Comparison of ENCODE assay signal across 15 cellular contexts in the genomic region with DNA sequence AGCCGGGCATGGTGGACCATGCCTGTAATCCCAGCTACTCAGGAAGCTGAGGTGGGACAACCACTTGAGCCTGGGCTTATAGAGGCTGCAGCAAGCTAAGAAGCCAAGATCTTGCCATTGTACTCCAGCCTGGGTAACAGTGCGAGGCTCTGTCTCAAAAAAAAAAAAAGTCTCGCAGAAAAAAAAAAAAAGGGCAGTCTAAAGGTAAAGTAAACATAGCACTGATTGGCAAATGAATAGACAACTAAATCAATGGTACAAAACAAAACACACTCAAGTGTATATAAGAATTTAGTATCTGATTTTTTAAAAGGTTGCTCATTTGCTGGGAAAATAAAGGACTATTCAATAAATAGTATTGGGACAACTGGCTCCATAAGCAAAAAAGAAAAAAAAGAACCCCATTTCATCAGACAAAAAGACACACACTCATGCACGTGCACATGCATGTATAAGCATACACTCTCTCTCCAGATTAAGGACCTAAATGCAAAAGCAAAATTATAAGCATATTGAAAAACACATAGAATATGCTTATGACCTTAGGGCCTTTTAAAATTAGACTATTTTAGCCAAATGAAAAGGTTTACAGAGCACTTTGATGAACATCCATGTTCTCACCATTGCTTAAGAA. TPM values are rescaled to one million over a fixed set of nuclear protein-coding genes. Genes with fewer than 3 reads are reported as not detected.
DNase-seq lines count a peak whose midpoint lies in the region; ATAC-seq and TF ChIP-seq lines count a peak whose summit lies in the region.
"Had no signal": no experiment of that assay in that cellular context is flagged by ENCODE, and none has a peak within 500 bp of the region (broad histone marks: within the 10 kb centered on the region; RNA-seq: fewer than 3 reads in every experiment).

No MANE protein-coding gene starts in this region.

- H3K79me2 ChIP-seq in trophoblast cell (ENCODE audit: control insufficient read depth, insufficient read depth, low read length, poor library complexity), result peaks cover 1% of the 10 kb centered on the region

- TF ChIP-seq CTCF in fibroblast of villous mesenchyme (IDR thresholded peaks at IDR 0.05; ENCODE audit: insufficient read depth, low read depth, low read length), result no peak

- no CpG with 5 or more reads among the region's 4 CpGs for WGBS in trophoblast cell (ENCODE audit: extremely low coverage, insufficient coverage, insufficient read length)

- H3K79me1 ChIP-seq in trophoblast cell (ENCODE audit: low read length), result no peaks in the 10 kb centered on the region

- intact Hi-C loops in activated T-helper 1 cell treated with anti-CD3 and anti-CD28 coated beads, Interleukin-12 subunit alpha, Interleukin-12 subunit beta, Interleukin-2, Interleukin-4 antibody, amounts not matched to agents 30 ng/mL and 10 ng/mL and 1 ng/mL, durations not matched to agents 14 hours and 24 hours and 36 hours (cut with micrococcal nuclease), result no loop called here

- H3K9me3 Mint-ChIP-seq in activated naive CD4-positive, alpha-beta T cell treated with anti-CD3 and anti-CD28 coated beads, Interleukin-2, amount 50 U/mL, for 24 hours, result no peaks in the 10 kb centered on the region
- H3K9me3 Mint-ChIP-seq in activated T-helper 1 cell treated with anti-CD3 and anti-CD28 coated beads, Interleukin-12 subunit alpha, Interleukin-12 subunit beta, Interleukin-2, Interleukin-4 antibody, amounts not matched to agents 30 ng/mL and 10 ng/mL and 1 ng/mL, durations not matched to agents 14 hours and 24 hours and 36 hours, result no peaks in the 10 kb centered on the region
- H3K9me3 Mint-ChIP-seq: dendritic cell treated with granulocyte-macrophage colony-stimulating factor and Interleukin-4, amounts not matched to agents 40 ng/mL and 50 ng/mL, for 4 days had no signal

- no peak overlapping the region for H2BK5ac ChIP-seq in trophoblast cell (ENCODE audit: low read depth, low read length, poor library complexity)

- no peak overlapping the region for H4K91ac ChIP-seq in trophoblast cell (ENCODE audit: low read depth, low read length)

- no peak overlapping the region for H3K14ac ChIP-seq in trophoblast cell (ENCODE audit: low read length)

- ATAC-seq in HG02798 (IDR thresholded peaks at IDR 0.05; ENCODE audit: poor library complexity, unreplicated experiment), result no peak

- H4K12ac ChIP-seq in trophoblast cell (ENCODE audit: low read depth, low read length), result no peak overlapping the region

- no peaks in the 10 kb centered on the region for H3K27me3 Mint-ChIP-seq in activated naive CD4-positive, alpha-beta T cell treated with anti-CD3 and anti-CD28 coated beads, Interleukin-2, amount 50 U/mL, for 24 hours
- no peaks in the 10 kb centered on the region for H3K27me3 Mint-ChIP-seq in activated T-helper 1 cell treated with anti-CD3 and anti-CD28 coated beads, Interleukin-12 subunit alpha, Interleukin-12 subunit beta, Interleukin-2, Interleukin-4 antibody, amounts not matched to agents 30 ng/mL and 10 ng/mL and 1 ng/mL, durations not matched to agents 14 hours and 24 hours and 36 hours (ENCODE audit: insufficient read depth)
- H3K27me3 Mint-ChIP-seq: dendritic cell treated with granulocyte-macrophage colony-stimulating factor and Interleukin-4, amounts not matched to agents 40 ng/mL and 50 ng/mL, for 4 days had no signal

- H3K9ac ChIP-seq in subcutaneous abdominal adipose tissue (ENCODE audit: low read length in 5 of 5) (no peak overlapping the region), trophoblast cell (ENCODE audit: low read length) (no peak overlapping the region)

- H3K4me1 Mint-ChIP-seq in activated naive CD4-positive, alpha-beta T cell treated with anti-CD3 and anti-CD28 coated beads, Interleukin-2, amount 50 U/mL, for 24 hours, result peaks cover 86% of the 10 kb centered on the region
- H3K4me1 Mint-ChIP-seq in activated T-helper 1 cell treated with anti-CD3 and anti-CD28 coated beads, Interleukin-12 subunit alpha, Interleukin-12 subunit beta, Interleukin-2, Interleukin-4 antibody, amounts not matched to agents 30 ng/mL and 10 ng/mL and 1 ng/mL, durations not matched to agents 14 hours and 24 hours and 36 hours (ENCODE audit: low read depth), result peaks cover 92% of the 10 kb centered on the region

- no peak overlapping the region for H3K4ac ChIP-seq in trophoblast cell (ENCODE audit: low read depth, low read length)

- peak overlapping the region; percentile 98 for H3K4me3 Mint-ChIP-seq in activated naive CD4-positive, alpha-beta T cell treated with anti-CD3 and anti-CD28 coated beads, Interleukin-2, amount 50 U/mL, for 24 hours
- peak overlapping the region; percentile 2 for H3K4me3 Mint-ChIP-seq in activated T-helper 1 cell treated with anti-CD3 and anti-CD28 coated beads, Interleukin-12 subunit alpha, Interleukin-12 subunit beta, Interleukin-2, Interleukin-4 antibody, amounts not matched to agents 30 ng/mL and 10 ng/mL and 1 ng/mL, durations not matched to agents 14 hours and 24 hours and 36 hours

- H2AFZ ChIP-seq in trophoblast cell (ENCODE audit: insufficient read depth, low read length, poor library complexity), result no peak overlapping the region

- H3K4me2 ChIP-seq in trophoblast cell (ENCODE audit: low read length), result no peak overlapping the region

- H4K8ac ChIP-seq in trophoblast cell (ENCODE audit: low read depth, low read length), result no peak overlapping the region

- peaks cover 21% of the 10 kb centered on the region for H3K36me3 Mint-ChIP-seq in activated naive CD4-positive, alpha-beta T cell treated with anti-CD3 and anti-CD28 coated beads, Interleukin-2, amount 50 U/mL, for 24 hours
- peaks cover 33% of the 10 kb centered on the region for H3K36me3 Mint-ChIP-seq in activated T-helper 1 cell treated with anti-CD3 and anti-CD28 coated beads, Interleukin-12 subunit alpha, Interleukin-12 subunit beta, Interleukin-2, Interleukin-4 antibody, amounts not matched to agents 30 ng/mL and 10 ng/mL and 1 ng/mL, durations not matched to agents 14 hours and 24 hours and 36 hours (ENCODE audit: low read depth)

- peak overlapping the region; percentile 21 for H3K27ac ChIP-seq in subcutaneous abdominal adipose tissue (ENCODE audit: low read depth, low read length)
- no peak overlapping the region for H3K27ac ChIP-seq in trophoblast cell (ENCODE audit: low read depth, low read length)

- H3K18ac ChIP-seq in trophoblast cell (ENCODE audit: low read length), result no peak overlapping the region

- no peak overlapping the region for H2BK120ac ChIP-seq in trophoblast cell (ENCODE audit: insufficient read depth, low read length, poor library complexity)

- H2AK5ac ChIP-seq in trophoblast cell (ENCODE audit: low read length), result no peak overlapping the region

- H3K4me3 ChIP-seq in fibroblast of villous mesenchyme (ENCODE audit: low read depth, low read length), result peak overlapping the region; percentile 44
- H3K4me3 ChIP-seq in subcutaneous abdominal adipose tissue (ENCODE audit: low read depth in 1 of 5, low read length in 5 of 5), result no peak overlapping the region
- no peak overlapping the region for H3K4me3 ChIP-seq in trophoblast cell (ENCODE audit: low read depth, low read length)

- no peaks in the 10 kb centered on the region for H3K27me3 ChIP-seq in subcutaneous abdominal adipose tissue (ENCODE audit: control insufficient read depth in 5 of 5, insufficient read depth in 4 of 5, low read length in 5 of 5)
- H3K27me3 ChIP-seq in trophoblast cell (ENCODE audit: insufficient read depth, low read length), result no peaks in the 10 kb centered on the region

- H3K23ac ChIP-seq in trophoblast cell (ENCODE audit: low read length), result no peak overlapping the region

- H3K9me3 ChIP-seq in subcutaneous abdominal adipose tissue (ENCODE audit: control insufficient read depth in 5 of 5, low read length in 5 of 5) (no peaks in the 10 kb centered on the region), trophoblast cell (ENCODE audit: insufficient read depth, low read depth, low read length) (no peaks in the 10 kb centered on the region)

- H3K36me3 ChIP-seq in subcutaneous abdominal adipose tissue (ENCODE audit: control insufficient read depth in 5 of 5, insufficient read depth in 5 of 5, low read length in 5 of 5), result peaks cover 0 to 6% (median 3%) of the 10 kb centered on the region in 5 donors
- no peaks in the 10 kb centered on the region for H3K36me3 ChIP-seq in trophoblast cell (ENCODE audit: control insufficient read depth in 1 of 2, insufficient read depth in 2 of 2, low read length in 2 of 2)

- DNase-seq in activated naive CD4-positive, alpha-beta T cell (lab: John Stamatoyannopoulos, UW), result no peak
- DNase-seq in activated T-helper 1 cell treated with anti-CD3 and anti-CD28 coated beads, Interleukin-12 subunit alpha, Interleukin-12 subunit beta, Interleukin-2, Interleukin-4 antibody, amounts not matched to agents 30 ng/mL and 10 ng/mL and 1 ng/mL, durations not matched to agents 14 hours and 24 hours and 36 hours (ENCODE audit: low spot score), result no peak
- DNase-seq in fibroblast of villous mesenchyme (ENCODE audit: low read depth), result no peak
- no peak for DNase-seq in trophoblast cell
- DNase-seq in DMS 273 treated with DMSO at 0.1 percent for 48 hours (lab: John Stamatoyannopoulos, UW), result no peak
- DNase-seq: activated CD8-positive, alpha-beta memory T cell treated with anti-CD3 and anti-CD28 coated beads, Interleukin-2, amount 50 U/mL, for 4 hours; AML-193; hypothalamus; MV-4-11; NCI-H2081 treated with DMSO at 0.1 percent for 48 hours; NCI-H69 had no signal

- H3K4me1 ChIP-seq in subcutaneous abdominal adipose tissue (ENCODE audit: control insufficient read depth in 5 of 5, insufficient read depth in 5 of 5, low read length in 5 of 5) (peaks cover 6 to 44% (median 36%) of the 10 kb centered on the region in 5 donors), trophoblast cell (ENCODE audit: control insufficient read depth in 1 of 2, insufficient read depth in 2 of 2, low read length in 2 of 2) (no peaks in the 10 kb centered on the region)

- no peak overlapping the region for H2BK12ac ChIP-seq in trophoblast cell (ENCODE audit: low read length)

- peak overlapping the region; percentile 90 for H3K27ac Mint-ChIP-seq in activated naive CD4-positive, alpha-beta T cell treated with anti-CD3 and anti-CD28 coated beads, Interleukin-2, amount 50 U/mL, for 24 hours
- H3K27ac Mint-ChIP-seq in activated T-helper 1 cell treated with anti-CD3 and anti-CD28 coated beads, Interleukin-12 subunit alpha, Interleukin-12 subunit beta, Interleukin-2, Interleukin-4 antibody, amounts not matched to agents 30 ng/mL and 10 ng/mL and 1 ng/mL, durations not matched to agents 14 hours and 24 hours and 36 hours, result no peak overlapping the region

RNA-seq across cellular contexts. Expression of a gene that starts 5.7 kb away (rescaled TPM):
- 85.8 and 86.1 TPM in 2 replicates for total RNA-seq in activated T-helper 1 cell treated with anti-CD3 and anti-CD28 coated beads, Interleukin-12 subunit alpha, Interleukin-12 subunit beta, Interleukin-2, Interleukin-4 antibody, amounts not matched to agents 30 ng/mL and 10 ng/mL and 1 ng/mL, durations not matched to agents 14 hours and 24 hours and 36 hours
- total RNA-seq in fibroblast of villous mesenchyme, result 281 and 557 TPM in 2 replicates
- 63.8 and 67.6 TPM in 2 replicates for polyA plus RNA-seq in trophoblast cell (2013)
